In the genomic region with DNA sequence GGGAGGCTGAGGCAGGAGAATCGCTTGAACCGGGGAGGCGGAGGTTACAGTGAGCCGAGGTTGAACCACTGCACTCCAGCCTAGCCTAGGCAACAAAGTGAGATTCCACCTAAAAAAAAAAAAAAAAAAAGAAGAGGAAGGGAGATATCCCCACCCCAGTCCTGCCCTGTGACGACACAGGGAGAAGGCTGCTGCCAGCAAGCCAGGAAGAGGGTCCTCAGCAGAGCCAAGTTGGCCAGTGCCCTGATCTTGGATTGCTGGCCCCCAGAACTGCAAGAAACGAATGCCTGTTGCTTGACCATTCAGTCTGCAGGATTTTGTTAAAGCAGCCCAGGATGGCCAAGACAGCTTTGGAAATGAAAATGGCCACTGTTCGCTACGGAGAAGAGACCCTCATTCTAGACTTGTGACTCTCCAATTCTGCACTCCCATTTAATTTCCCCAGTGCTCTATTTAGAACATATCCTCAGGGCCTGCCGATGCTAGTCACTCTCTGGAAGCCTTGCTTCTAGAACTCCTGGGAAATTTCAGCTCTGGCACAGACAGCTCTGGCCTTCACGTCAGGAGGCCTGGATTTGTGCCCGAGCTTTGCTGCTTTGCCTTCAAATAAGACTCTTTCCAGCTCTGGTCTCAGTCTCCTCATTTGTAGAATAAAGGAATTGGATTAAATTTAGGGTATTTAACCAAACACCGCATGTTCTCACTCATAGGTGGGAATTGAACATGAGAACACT, we compare ENCODE assay signal across 15 cellular contexts. TPM values are rescaled to one million over a fixed set of nuclear protein-coding genes. Genes with fewer than 3 reads are reported as not detected.
DNase-seq lines count a peak whose midpoint lies in the region; ATAC-seq, FAIRE-seq and TF ChIP-seq lines count a peak whose summit lies in the region.
"Had no signal": no experiment of that assay in that cellular context is flagged by ENCODE, and none has a peak within 500 bp of the region (broad histone marks: within the 10 kb centered on the region; RNA-seq: fewer than 3 reads in every experiment).

No MANE protein-coding gene starts in this region.

- no peaks in the 10 kb centered on the region for H3K9me3 Mint-ChIP-seq in neural progenitor cell
- H3K9me3 Mint-ChIP-seq: stimulated activated naive B cell treated with anti-CD40 and anti-IgM and Interleukin-4, amounts not matched to agents 10 μg/mL and 1 μg/mL and 100 μg/mL, for 72 hours had no signal

- no peak for TF ChIP-seq CTCF in neural progenitor cell (IDR thresholded peaks at IDR 0.05)
- TF ChIP-seq CTCF in vagina (IDR thresholded peaks at IDR 0.05): no peak

- H3K4me1 Mint-ChIP-seq in neural progenitor cell: no peaks in the 10 kb centered on the region

- H3F3A ChIP-seq in neural progenitor cell (ENCODE audit: low read depth): no peaks in the 10 kb centered on the region

- H4K20me1 ChIP-seq in neural progenitor cell (ENCODE audit: low read depth): no peaks in the 10 kb centered on the region

- DNase-seq in NCI-H446 (lab: John Stamatoyannopoulos, UW) (peak; percentile 14 to 57), NCI-H446 treated with DMSO at 0.1 percent for 48 hours (lab: John Stamatoyannopoulos, UW) (no peak), head of caudate nucleus (peak in 32 of 42 donors; percentile 14 to 71 (median 37)), neural progenitor cell (ENCODE audit: low spot score) (no peak), vagina (ENCODE audit: extremely low spot score in 2 of 2) (no peak), hepatic stellate cell (ENCODE audit: low spot score) (no peak), frontal cortex (ENCODE audit: low spot score in 2 of 2) (no peak)
- DNase-seq: activated CD4-positive, alpha-beta T cell treated with anti-CD3 and anti-CD28 coated beads for 48 hours; central memory CD4-positive, alpha-beta T cell; NCI-H187; NCI-H748 treated with DMSO at 0.1 percent for 48 hours; stimulated activated naive B cell treated with anti-CD40 and anti-IgM and Interleukin-4, amounts not matched to agents 10 μg/mL and 1 μg/mL and 100 μg/mL, for 72 hours had no signal

- intact Hi-C loops in head of caudate nucleus (cut with DNase I): no loop called here
- intact Hi-C loops in vagina (cut with DNase I): no loop called here

- no peaks in the 10 kb centered on the region for H3K36me3 Mint-ChIP-seq in neural progenitor cell
- H3K36me3 Mint-ChIP-seq: stimulated activated naive B cell treated with anti-CD40 and anti-IgM and Interleukin-4, amounts not matched to agents 10 μg/mL and 1 μg/mL and 100 μg/mL, for 72 hours had no signal

- H3K36me3 ChIP-seq in neural progenitor cell: no peaks in the 10 kb centered on the region
- H3K36me3 ChIP-seq in vagina: no peaks in the 10 kb centered on the region

- no peak for ATAC-seq in HG02852 (IDR thresholded peaks at IDR 0.05; ENCODE audit: unreplicated experiment)
- ATAC-seq: stimulated activated naive B cell treated with anti-CD40 and anti-IgM and Interleukin-4, amounts not matched to agents 10 μg/mL and 1 μg/mL and 100 μg/mL, for 72 hours had no signal

- H3K4me2 ChIP-seq in neural progenitor cell: no peak overlapping the region
- H3K4me2 ChIP-seq: KMS-11 had no signal

- no peak overlapping the region for H3K4me3 Mint-ChIP-seq in neural progenitor cell
- H3K4me3 Mint-ChIP-seq: stimulated activated naive B cell treated with anti-CD40 and anti-IgM and Interleukin-4, amounts not matched to agents 10 μg/mL and 1 μg/mL and 100 μg/mL, for 72 hours had no signal

- H3K27me3 ChIP-seq in neural progenitor cell (peaks cover 4% of the 10 kb centered on the region), vagina (no peaks in the 10 kb centered on the region)

- H3K4me1 ChIP-seq in neural progenitor cell (no peaks in the 10 kb centered on the region), vagina (no peaks in the 10 kb centered on the region)

- no peaks in the 10 kb centered on the region for H3K79me2 ChIP-seq in neural progenitor cell (ENCODE audit: low read depth)

- no peak for FAIRE-seq in frontal cortex (lab: Jason Lieb, UNC)

- no peak for TF ChIP-seq POLR2A in vagina (IDR thresholded peaks at IDR 0.05)

- H3K27ac ChIP-seq in neural progenitor cell (no peak overlapping the region), vagina (peak overlapping the region; percentile 39)
- H3K27ac ChIP-seq: 22Rv1, KMS-11 had no signal

- H3K27ac Mint-ChIP-seq in neural progenitor cell: peak overlapping the region; percentile 50
- H3K27ac Mint-ChIP-seq: stimulated activated naive B cell treated with anti-CD40 and anti-IgM and Interleukin-4, amounts not matched to agents 10 μg/mL and 1 μg/mL and 100 μg/mL, for 72 hours had no signal

- no peak overlapping the region for H2AFZ ChIP-seq in neural progenitor cell (replicated peaks)

- H3K9me3 ChIP-seq in neural progenitor cell (ENCODE audit: low read depth) (no peaks in the 10 kb centered on the region), vagina (no peaks in the 10 kb centered on the region)

- H3K9ac ChIP-seq in neural progenitor cell: no peak overlapping the region
- H3K9ac ChIP-seq: KMS-11 had no signal

- H3K4me3 ChIP-seq in neural progenitor cell (no peak overlapping the region), vagina (no peak overlapping the region)

- H3K27me3 Mint-ChIP-seq in neural progenitor cell (ENCODE audit: insufficient read depth, low read depth): no peaks in the 10 kb centered on the region
- H3K27me3 Mint-ChIP-seq: stimulated activated naive B cell treated with anti-CD40 and anti-IgM and Interleukin-4, amounts not matched to agents 10 μg/mL and 1 μg/mL and 100 μg/mL, for 72 hours had no signal

RNA-seq across cellular contexts. Expression of gene AMMECR1L, which starts 15.8 kb away (rescaled TPM):
- 19.0 and 21.0 TPM in 2 replicates for total RNA-seq in neural progenitor cell (ENCODE audit: low replicate concordance)
- 15.2 TPM for total RNA-seq in vagina
- total RNA-seq in frontal cortex: 11.0 TPM

RNA-seq across cellular contexts. Expression of gene POLR2D, which starts 43.6 kb away (rescaled TPM):
- total RNA-seq in neural progenitor cell (ENCODE audit: low replicate concordance) (32.2 and 33.7 TPM in 2 replicates), vagina (11.8 TPM), frontal cortex (56.7 TPM)

Comparison
In these comparisons a context has a peak if more than half of its experiments do, and no peak if none do; other contexts are left out.
1. DNase-seq: peak in NCI-H446 (2 of 2) and head of caudate nucleus (32 of 42); none in NCI-H446 treated with DMSO at 0.1 percent for 48 hours (single experiment), neural progenitor cell (single experiment), vagina (0 of 2), hepatic stellate cell (single experiment) and frontal cortex (0 of 2).